ENCODE assay signal across 19 cellular contexts in genomic region chr11:96085349-96085910, GRCh38.
DNase-seq lines count a peak whose midpoint lies in the region; ATAC-seq and TF ChIP-seq lines count a peak whose summit lies in the region.
"Had no signal": no experiment of that assay in that cellular context is flagged by ENCODE, and none has a peak within 500 bp of the region (broad histone marks: within the 10 kb centered on the region; RNA-seq: fewer than 3 reads in every experiment).

No MANE protein-coding gene starts in this region.

- peak overlapping the region; percentile 63 for H3K4me3 Mint-ChIP-seq in activated naive CD4-positive, alpha-beta T cell treated with anti-CD3 and anti-CD28 coated beads for 36 hours
- H3K4me3 Mint-ChIP-seq in endodermal cell, result no peak overlapping the region
- H3K4me3 Mint-ChIP-seq: CD4-positive, alpha-beta T cell; HFFc6 had no signal

- no peak overlapping the region for H3K27ac Mint-ChIP-seq in activated naive CD4-positive, alpha-beta T cell treated with anti-CD3 and anti-CD28 coated beads for 36 hours
- no peak overlapping the region for H3K27ac Mint-ChIP-seq in endodermal cell
- H3K27ac Mint-ChIP-seq: CD4-positive, alpha-beta T cell; HFFc6 had no signal

- H3K4me1 ChIP-seq in endodermal cell (ENCODE audit: control insufficient read depth, insufficient read depth, low read length), result peaks cover 7% of the 10 kb centered on the region

- DNase-seq in NCI-H1417 (lab: John Stamatoyannopoulos, UW) (peak; percentile 16 to 56 (median 22)), NCI-H1417 treated with DMSO at 0.1 percent for 48 hours (lab: John Stamatoyannopoulos, UW) (no peak), endodermal cell (no peak), omental fat pad (ENCODE audit: low spot score) (no peak), dedifferentiated amniotic fluid mesenchymal stem cell (ENCODE audit: extremely low spot score) (no peak)
- no peak for DNase-seq in activated naive CD4-positive, alpha-beta T cell treated with anti-CD3 and anti-CD28 coated beads for 36 hours
- DNase-seq in activated naive CD4-positive, alpha-beta T cell treated with anti-CD3 and anti-CD28 coated beads, Interleukin-2, amount 50 U/mL, for 16 hours, result no peak
- no peak for DNase-seq in stimulated activated CD4-positive, alpha-beta T cell treated with anti-CD3 and anti-CD28 coated beads, Interleukin-12 subunit alpha, Interleukin-12 subunit beta, amount 100 ng/mL, for 4 hours
- DNase-seq: BE2C; Calu3; CD4-positive, alpha-beta T cell; DMS53; HFFc6; KBM-7; NCI-H1436 treated with DMSO at 0.1 percent for 48 hours; NCI-H2081; NCI-H510A treated with DMSO at 0.1 percent for 48 hours had no signal

- no peak for ATAC-seq in omental fat pad (ENCODE audit: low FRiP score)
- ATAC-seq: Panc1 had no signal

- H3K9me3 Mint-ChIP-seq in activated naive CD4-positive, alpha-beta T cell treated with anti-CD3 and anti-CD28 coated beads for 36 hours, result no peaks in the 10 kb centered on the region
- no peaks in the 10 kb centered on the region for H3K9me3 Mint-ChIP-seq in endodermal cell
- H3K9me3 Mint-ChIP-seq: CD4-positive, alpha-beta T cell; HFFc6 had no signal

- WGBS in endodermal cell (ENCODE audit: insufficient coverage in 1 of 2, insufficient read length in 1 of 2), 2 experiments, result 95% methylated on average over 1 of the region's 1 CpG; no CpG with 5 or more reads in 1 of the 2 experiments

- peak overlapping the region; percentile 69 for H3K27ac ChIP-seq in endodermal cell (ENCODE audit: low read depth, low read length)
- H3K27ac ChIP-seq: 22Rv1 had no signal

- TF ChIP-seq CTCF in endodermal cell (conservative IDR thresholded peaks at IDR 0.05), result no peak
- TF ChIP-seq CTCF in omental fat pad (IDR thresholded peaks at IDR 0.05), result no peak

- no peaks in the 10 kb centered on the region for H3K9me3 ChIP-seq in endodermal cell (ENCODE audit: control insufficient read depth, low read length)

- no peaks in the 10 kb centered on the region for H3K36me3 ChIP-seq in endodermal cell (ENCODE audit: control insufficient read depth, insufficient read depth, low read length)
- H3K36me3 ChIP-seq: BE2C had no signal

- H3K27me3 Mint-ChIP-seq in activated naive CD4-positive, alpha-beta T cell treated with anti-CD3 and anti-CD28 coated beads for 36 hours (ENCODE audit: low read depth), result no peaks in the 10 kb centered on the region
- H3K27me3 Mint-ChIP-seq in endodermal cell (ENCODE audit: insufficient read depth), result no peaks in the 10 kb centered on the region
- H3K27me3 Mint-ChIP-seq: CD4-positive, alpha-beta T cell had no signal

- peaks cover 8% of the 10 kb centered on the region for H3K4me1 Mint-ChIP-seq in activated naive CD4-positive, alpha-beta T cell treated with anti-CD3 and anti-CD28 coated beads for 36 hours (ENCODE audit: low read depth)
- peaks cover 22% of the 10 kb centered on the region for H3K4me1 Mint-ChIP-seq in endodermal cell

- no peak overlapping the region for H3K4me3 ChIP-seq in endodermal cell (ENCODE audit: low read length)

- CTCF ChIA-PET in activated naive CD4-positive, alpha-beta T cell treated with anti-CD3 and anti-CD28 coated beads for 36 hours (lab: Charles Lee), result interaction anchor here (0.7 to 1.7 kb wide), 6 partner anchors 11 to 308 kb away, joined by 3 to 4 read pairs (median 4); partner anchors contain the start of gene MAML2

- H3K36me3 Mint-ChIP-seq in activated naive CD4-positive, alpha-beta T cell treated with anti-CD3 and anti-CD28 coated beads for 36 hours (ENCODE audit: low read depth), result peaks cover 5% of the 10 kb centered on the region
- H3K36me3 Mint-ChIP-seq in endodermal cell (ENCODE audit: low read depth), result no peaks in the 10 kb centered on the region

- H3K9ac ChIP-seq in endodermal cell (ENCODE audit: extremely low read depth, low read length, poor library complexity, severe bottlenecking), result no peak overlapping the region

- H3K27me3 ChIP-seq in endodermal cell (ENCODE audit: control insufficient read depth, insufficient read depth, low read length, poor library complexity, severe bottlenecking), result no peaks in the 10 kb centered on the region
- H3K27me3 ChIP-seq: BE2C had no signal

- intact Hi-C loops in activated naive CD4-positive, alpha-beta T cell treated with anti-CD3 and anti-CD28 coated beads for 36 hours (cut with micrococcal nuclease), result loop anchor here (2.0 kb wide), 1 partner anchor 65 kb away; no protein-coding TSS in a partner anchor

Comparison
In these comparisons a context has a peak if more than half of its experiments do, and no peak if none do; other contexts are left out.
1. DNase-seq: peak in NCI-H1417 (3 of 3); none in NCI-H1417 treated with DMSO at 0.1 percent for 48 hours (single experiment), activated naive CD4-positive, alpha-beta T cell treated with anti-CD3 and anti-CD28 coated beads for 36 hours (single experiment), activated naive CD4-positive, alpha-beta T cell treated with anti-CD3 and anti-CD28 coated beads, Interleukin-2, amount 50 U/mL, for 16 hours (single experiment), endodermal cell (single experiment), omental fat pad (single experiment), dedifferentiated amniotic fluid mesenchymal stem cell (single experiment) and stimulated activated CD4-positive, alpha-beta T cell treated with anti-CD3 and anti-CD28 coated beads, Interleukin-12 subunit alpha, Interleukin-12 subunit beta, amount 100 ng/mL, for 4 hours (single experiment).